In the genomic region with DNA sequence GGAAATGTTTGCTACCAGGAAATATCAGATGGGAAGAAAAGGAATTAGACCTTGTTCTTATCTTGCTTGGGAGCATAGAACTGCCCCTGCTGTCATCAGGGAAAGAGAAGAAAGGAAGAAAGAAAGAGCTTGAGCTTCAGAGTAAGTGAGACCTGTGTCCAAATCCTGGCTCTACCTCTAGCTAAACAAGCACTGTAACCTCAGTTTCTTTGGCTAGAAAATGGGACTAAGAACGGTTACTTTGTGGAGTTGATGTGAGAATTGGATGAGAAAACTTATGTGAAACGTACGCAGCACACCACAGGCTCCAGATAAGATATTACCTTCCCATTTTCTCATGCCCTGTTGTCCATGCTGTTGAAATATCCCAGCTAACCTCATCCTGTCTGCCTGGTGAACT, we compare ENCODE assay signal across 24 cellular contexts. TPM values are rescaled to one million over a fixed set of nuclear protein-coding genes. Genes with fewer than 3 reads are reported as not detected.
"Had no signal": no experiment of that assay in that cellular context is flagged by ENCODE, and none has a peak within 500 bp of the region (broad histone marks: within the 10 kb centered on the region; RNA-seq: fewer than 3 reads in every experiment).

No MANE protein-coding gene starts in this region.

- H3K27ac Mint-ChIP-seq: IgD-negative memory B cell had no signal

- H3K9me3 ChIP-seq: MG63, SK-N-SH had no signal

- DNase-seq: KBM-7, MG63, NCI-H1092, NCI-H1105 treated with DMSO at 0.1 percent for 48 hours, NCI-H1417 treated with DMSO at 0.1 percent for 48 hours, NCI-H146, NCI-H1694 treated with DMSO at 0.1 percent for 48 hours, NCI-H2029, NCI-H2081 treated with DMSO at 0.1 percent for 48 hours, NCI-H2171, NCI-H226, NCI-H510A, NCI-H524 treated with DMSO at 0.1 percent for 48 hours, NCI-H69, NCI-H774, SHP77, SK-N-SH, SW 1271 had no signal

- FAIRE-seq: HTR-8/SVneo had no signal

- ATAC-seq: Panc1 had no signal

- H3K36me3 ChIP-seq: MG63 had no signal

- H3K4me3 Mint-ChIP-seq: IgD-negative memory B cell had no signal

- H3K27me3 ChIP-seq: MG63 had no signal

- H3K9ac ChIP-seq: SK-N-SH had no signal

- H3K4me2 ChIP-seq: SK-N-SH had no signal

- H3K9me3 Mint-ChIP-seq: IgD-negative memory B cell had no signal

- H3K27ac ChIP-seq: HL-60, RWPE1 had no signal

- H3K4me3 ChIP-seq: MG63 had no signal

- H3K36me3 Mint-ChIP-seq: IgD-negative memory B cell had no signal

RNA-seq across cellular contexts. Expression of a gene that starts 57.1 kb away (rescaled TPM):
- total RNA-seq: SK-MEL-5 had no signal
- polyA plus RNA-seq: IgD-negative memory B cell had no signal
